In genomic region chr1:219518168-219518905, GRCh38 we compare ENCODE assay signal across 15 cellular contexts.
A peak's percentile ranks its signal among the peaks of the same experiment; 100 is the strongest.
DNase-seq lines count a peak whose midpoint lies in the region; ATAC-seq, FAIRE-seq and TF ChIP-seq lines count a peak whose summit lies in the region.
"Had no signal": no experiment of that assay in that cellular context is flagged by ENCODE, and none has a peak within 500 bp of the region (broad histone marks: within the 10 kb centered on the region; RNA-seq: fewer than 3 reads in every experiment).

No MANE protein-coding gene starts in this region.

- H3K18ac ChIP-seq in IMR-90 (ENCODE audit: low read depth, low read length): no peak overlapping the region

- no peak overlapping the region for H2AK9ac ChIP-seq in IMR-90 (replicated peaks; ENCODE audit: low read depth, low read length, poor library complexity)

- H3K4me3 Mint-ChIP-seq in mesothelial cell of epicardium: no peak overlapping the region
- H3K4me3 Mint-ChIP-seq: stimulated activated naive CD8-positive, alpha-beta T cell treated with anti-CD3 and anti-CD28 coated beads, Interleukin-15, Interleukin-2, amounts not matched to agents 100 ng/mL and 50 ng/mL, for 24 hours had no signal

- no peaks in the 10 kb centered on the region for H3K36me3 ChIP-seq in IMR-90 (ENCODE audit: control insufficient read depth, insufficient read depth, low read length)
- H3K36me3 ChIP-seq in bronchial epithelial cell (ENCODE audit: control insufficient read depth, insufficient read depth, low read length): no peaks in the 10 kb centered on the region
- H3K36me3 ChIP-seq: WERI-Rb-1 had no signal

- dilution Hi-C loops in IMR-90 (cut with HindIII; ENCODE audit: low sequenced_read_pairs, unreplicated experiment): no loop called here

- H3K27me3 ChIP-seq in IMR-90 (ENCODE audit: control insufficient read depth, insufficient read depth, low read length): no peaks in the 10 kb centered on the region
- H3K27me3 ChIP-seq in bronchial epithelial cell (ENCODE audit: control insufficient read depth, insufficient read depth, low read length): no peaks in the 10 kb centered on the region

- no peak for TF ChIP-seq POLR2A in IMR-90 (IDR thresholded peaks at IDR 0.05; ENCODE audit: low read depth, low read length)

- 0% methylated on average over 1 of the region's 3 CpGs; no CpG with 5 or more reads in 1 of the 2 experiments for WGBS in IMR-90 (ENCODE audit: extremely low coverage in 2 of 2, insufficient read length in 1 of 2), 2 experiments

- no peak for FAIRE-seq in bronchial epithelial cell (lab: Jason Lieb, UNC)

- CTCF ChIA-PET in IMR-90 (lab: Yijun Ruan, JAX): no interaction called here

- H3K36me3 Mint-ChIP-seq in mesothelial cell of epicardium: no peaks in the 10 kb centered on the region

- intact Hi-C loops in IMR-90 (cut with micrococcal nuclease) (no loop called here), posterior vena cava (cut with DNase I) (no loop called here)

- ATAC-seq in IMR-90 (ENCODE audit: low read depth): peak; percentile 82
- no peak for ATAC-seq in GM18502 (IDR thresholded peaks at IDR 0.05; ENCODE audit: poor library complexity, unreplicated experiment)

- H3K14ac ChIP-seq in IMR-90 (replicated peaks; ENCODE audit: low read depth, low read length): no peak overlapping the region

- H2BK20ac ChIP-seq in IMR-90 (ENCODE audit: low read depth, low read length): no peak overlapping the region

- no peaks in the 10 kb centered on the region for H4K20me1 ChIP-seq in IMR-90 (ENCODE audit: insufficient read depth, low read length)

- no peak for TF ChIP-seq CTCF in IMR-90 (conservative IDR thresholded peaks at IDR 0.05; ENCODE audit: low read depth, low read length)
- no peak for TF ChIP-seq CTCF in bronchial epithelial cell (IDR thresholded peaks at IDR 0.05; ENCODE audit: insufficient read depth, low read length, severe bottlenecking)
- TF ChIP-seq CTCF in mesothelial cell of epicardium (IDR thresholded peaks at IDR 0.05; ENCODE audit: unreplicated experiment): no peak

- no peaks in the 10 kb centered on the region for H3K9me3 ChIP-seq in IMR-90 (ENCODE audit: control insufficient read depth, insufficient read depth, low read length)

- no TSS peak for BruUV-seq in IMR-90 (replicated peaks; lab: Mats Ljungman, UMichigan)

- H2BK120ac ChIP-seq in IMR-90 (ENCODE audit: low read depth, low read length): no peak overlapping the region

- no peak overlapping the region for H3K27ac ChIP-seq in IMR-90 (ENCODE audit: insufficient read depth, low read length)
- H3K27ac ChIP-seq: WERI-Rb-1 had no signal

- H3K4me3 ChIP-seq in IMR-90 (ENCODE audit: insufficient read depth, low read depth, low read length) (no peak overlapping the region), bronchial epithelial cell (ENCODE audit: low read depth, low read length) (no peak overlapping the region)

- peak overlapping the region; percentile 70 for H3K27ac Mint-ChIP-seq in mesothelial cell of epicardium
- H3K27ac Mint-ChIP-seq: stimulated activated naive CD8-positive, alpha-beta T cell treated with anti-CD3 and anti-CD28 coated beads, Interleukin-15, Interleukin-2, amounts not matched to agents 100 ng/mL and 50 ng/mL, for 24 hours had no signal

- no peak for TF ChIP-seq RAD21 in IMR-90 (IDR thresholded peaks at IDR 0.05; ENCODE audit: low read length)

- H2AFZ ChIP-seq in IMR-90 (replicated peaks; ENCODE audit: low read length, poor library complexity): no peak overlapping the region

- DNase-seq in EH (ENCODE audit: low read depth) (peak; percentile 78), IMR-90 (peak; percentile 63), bronchial epithelial cell (ENCODE audit: low read depth) (peak; percentile 75), mesothelial cell of epicardium (ENCODE audit: low spot score in 2 of 2, unreplicated experiment in 2 of 2) (no peak), GM19238 (ENCODE audit: insufficient read length, low spot score) (no peak), NCI-H1436 (lab: John Stamatoyannopoulos, UW) (no peak), posterior vena cava (ENCODE audit: low spot score) (no peak)
- DNase-seq: activated CD8-positive, alpha-beta memory T cell treated with anti-CD3 and anti-CD28 coated beads, Interleukin-2, amount 50 U/mL, for 4 hours; NCI-H1417; NCI-H526 treated with DMSO at 0.1 percent for 48 hours; Right ventricle myocardium superior; stimulated activated CD4-positive, alpha-beta T cell treated with anti-CD3 and anti-CD28 coated beads, Interleukin-4, amount 100 ng/mL, for 4 hours; WERI-Rb-1 had no signal

- H4K91ac ChIP-seq in IMR-90 (ENCODE audit: insufficient read depth, low read depth, low read length): no peak overlapping the region

- H3K23ac ChIP-seq in IMR-90 (ENCODE audit: low read depth, low read length): no peak overlapping the region

- peaks cover 28% of the 10 kb centered on the region for H3K27me3 Mint-ChIP-seq in mesothelial cell of epicardium (ENCODE audit: low read depth)
- H3K27me3 Mint-ChIP-seq: stimulated activated naive CD8-positive, alpha-beta T cell treated with anti-CD3 and anti-CD28 coated beads, Interleukin-15, Interleukin-2, amounts not matched to agents 100 ng/mL and 50 ng/mL, for 24 hours had no signal

- H3K4me1 ChIP-seq in IMR-90 (ENCODE audit: control insufficient read depth, insufficient read depth, low read length): peaks cover 2% of the 10 kb centered on the region; the same call in 1 of the 2 replicates

- no peak overlapping the region for H3K4ac ChIP-seq in IMR-90 (ENCODE audit: low read depth, low read length)

- H3K9ac ChIP-seq in IMR-90 (ENCODE audit: low read depth, low read length): no peak overlapping the region

- no peaks in the 10 kb centered on the region for H3K9me1 ChIP-seq in IMR-90 (ENCODE audit: insufficient read depth, low read length)

- peak overlapping the region; percentile 46; the same call in 1 of the 2 replicates for H3K4me2 ChIP-seq in IMR-90 (ENCODE audit: low read depth, low read length)

- no peak overlapping the region for H4K5ac ChIP-seq in IMR-90 (ENCODE audit: low read depth, low read length)

- peaks cover 3% of the 10 kb centered on the region for H3K9me3 Mint-ChIP-seq in mesothelial cell of epicardium
- H3K9me3 Mint-ChIP-seq: stimulated activated naive CD8-positive, alpha-beta T cell treated with anti-CD3 and anti-CD28 coated beads, Interleukin-15, Interleukin-2, amounts not matched to agents 100 ng/mL and 50 ng/mL, for 24 hours had no signal

- no peaks in the 10 kb centered on the region for H3K79me1 ChIP-seq in IMR-90 (ENCODE audit: low read depth in 1 of 2, low read length in 2 of 2)

- H3K56ac ChIP-seq in IMR-90 (ENCODE audit: extremely low read depth, insufficient read depth, low read length): no peak overlapping the region

- H4K8ac ChIP-seq in IMR-90 (ENCODE audit: low read depth in 2 of 2, low read length in 2 of 2): no peak overlapping the region

- H3K4me1 Mint-ChIP-seq in mesothelial cell of epicardium: peaks cover 33% of the 10 kb centered on the region

- in situ Hi-C loops in IMR-90 (cut with MboI; ENCODE audit: low sequenced_read_pairs): no loop called here

- H2BK5ac ChIP-seq in IMR-90 (ENCODE audit: low read depth, low read length, poor library complexity, severe bottlenecking): no peak overlapping the region

- H2BK15ac ChIP-seq in IMR-90 (ENCODE audit: low read depth, low read length): no peak overlapping the region

- no peak overlapping the region for H2AK5ac ChIP-seq in IMR-90 (ENCODE audit: low read depth, low read length)

- POLR2A ChIA-PET in IMR-90 (lab: Charles Lee; ENCODE audit: unreplicated experiment): no interaction called here

TF ChIP-seq in IMR-90, 13 proteins besides CTCF, POLR2A, EP300 and RAD21:
- TF ChIP-seq CEBPB (IDR thresholded peaks at IDR 0.05; ENCODE audit: low read depth, low read length): no peak
- no peak for TF ChIP-seq NFE2L2 (IDR thresholded peaks at IDR 0.05; ENCODE audit: low read depth, low read length)
- TF ChIP-seq MAZ (IDR thresholded peaks at IDR 0.05; ENCODE audit: borderline replicate concordance, low read depth, low read length): no peak
- no peak for TF ChIP-seq RFX5 (IDR thresholded peaks at IDR 0.05; ENCODE audit: low read depth, low read length)
- no peak for TF ChIP-seq MXI1 (IDR thresholded peaks at IDR 0.05; ENCODE audit: borderline replicate concordance, low read depth, low read length)
- no peak for TF ChIP-seq MAFK (IDR thresholded peaks at IDR 0.05; ENCODE audit: low read depth, low read length)
- no peak for TF ChIP-seq CHD1 (IDR thresholded peaks at IDR 0.05; ENCODE audit: low read depth, low read length)
- TF ChIP-seq BHLHE40 (IDR thresholded peaks at IDR 0.05; ENCODE audit: low read depth, low read length): no peak
- TF ChIP-seq RCOR1 (IDR thresholded peaks at IDR 0.05; ENCODE audit: insufficient replicate concordance, low read length): no peak
- no peak for TF ChIP-seq ELK1 (IDR thresholded peaks at IDR 0.05; ENCODE audit: borderline replicate concordance, low read depth, low read length)
- no peak for TF ChIP-seq USF2 (IDR thresholded peaks at IDR 0.05; ENCODE audit: low read depth, low read length)

Comparison
In these comparisons a context has a peak if more than half of its experiments do, and no peak if none do; other contexts are left out.
1. DNase-seq: peak in EH (single experiment), IMR-90 (single experiment) and bronchial epithelial cell (single experiment); none in mesothelial cell of epicardium (0 of 2), GM19238 (single experiment), NCI-H1436 (single experiment) and posterior vena cava (single experiment).